In the genomic region with DNA sequence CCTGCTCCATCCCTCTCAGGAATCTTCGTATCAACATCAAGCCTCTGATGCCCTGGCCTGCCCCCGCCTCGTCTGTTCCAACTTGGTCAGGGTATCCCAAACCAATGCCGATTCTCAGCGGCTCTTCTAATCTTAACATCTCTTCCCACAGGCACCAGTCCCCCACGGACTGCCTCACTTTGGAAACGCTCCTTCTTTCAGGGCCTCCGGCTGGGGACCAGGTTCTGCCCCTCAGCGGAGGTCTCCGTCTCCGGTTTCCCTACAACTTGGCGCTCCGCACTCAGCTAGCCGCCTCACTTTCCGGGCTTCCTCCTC, we compare ENCODE assay signal across 8 cellular contexts. TPM values are rescaled to one million over a fixed set of nuclear protein-coding genes. Genes with fewer than 3 reads are reported as not detected.
DNase-seq lines count a peak whose midpoint lies in the region; ATAC-seq and TF ChIP-seq lines count a peak whose summit lies in the region.

No MANE protein-coding gene starts in this region.

- in situ Hi-C loops in G401 (cut with HindIII; ENCODE audit: low sequenced_read_pairs) = no loop called here

- TF ChIP-seq EP300 in sigmoid colon (IDR thresholded peaks at IDR 0.05) = no peak

- no peak for TF ChIP-seq CTCF in Peyer's patch (IDR thresholded peaks at IDR 0.05)
- no peak for TF ChIP-seq CTCF in fibroblast of mammary gland (conservative IDR thresholded peaks at IDR 0.05; ENCODE audit: control insufficient read depth, insufficient read depth, low read depth, low read length)
- TF ChIP-seq CTCF in sigmoid colon (IDR thresholded peaks at IDR 0.05) = no peak
- no peak for TF ChIP-seq CTCF in GM20000 (IDR thresholded peaks at IDR 0.05; ENCODE audit: extremely low read depth, missing control alignments)

- ATAC-seq in GM21717 (IDR thresholded peaks at IDR 0.05; ENCODE audit: unreplicated experiment) (peak; percentile 2), HG02571 (IDR thresholded peaks at IDR 0.05; ENCODE audit: unreplicated experiment) (no peak)

- DNase-seq in Peyer's patch = no peak
- no peak for DNase-seq in fibroblast of mammary gland (ENCODE audit: low read depth)
- no peak for DNase-seq in sigmoid colon
- no peak for DNase-seq in G401 (ENCODE audit: low spot score)
- no peak for DNase-seq in GM20000 (ENCODE audit: low spot score)
- DNase-seq in SW480 (ENCODE audit: low spot score) = no peak

- no peak for TF ChIP-seq POLR2A in Peyer's patch (IDR thresholded peaks at IDR 0.05)
- TF ChIP-seq POLR2A in sigmoid colon (IDR thresholded peaks at IDR 0.05) = no peak

- H3K27me3 ChIP-seq in Peyer's patch (no peaks in the 10 kb centered on the region), sigmoid colon (no peaks in the 10 kb centered on the region)

- intact Hi-C loops in sigmoid colon (cut with DNase I) = no loop called here

- 1% methylated on average over 15 of the region's 15 CpGs for WGBS in sigmoid colon, 2 donors

- no peaks in the 10 kb centered on the region for H3K9me3 ChIP-seq in Peyer's patch
- H3K9me3 ChIP-seq in sigmoid colon = no peaks in the 10 kb centered on the region

- H3K27ac ChIP-seq in Peyer's patch (peak overlapping the region; percentile 31 to 85 (median 74)), sigmoid colon (peak overlapping the region; percentile 84 to 87 (median 84))

- peak overlapping the region; percentile 55 to 87 (median 76) for H3K4me3 ChIP-seq in Peyer's patch
- H3K4me3 ChIP-seq in fibroblast of mammary gland (ENCODE audit: control insufficient read depth, low read depth, low read length) = peak overlapping the region; percentile 93
- H3K4me3 ChIP-seq in sigmoid colon = peak overlapping the region; percentile 74 to 91 (median 86)

- H3K4me1 ChIP-seq in Peyer's patch = peaks cover 0 to 18% (median 9%) of the 10 kb centered on the region in 4 donors
- peaks cover 0 to 29% (median 22%) of the 10 kb centered on the region in 4 donors for H3K4me1 ChIP-seq in sigmoid colon

- H3K36me3 ChIP-seq in Peyer's patch = peaks cover 0 to 33% (median 0%) of the 10 kb centered on the region in 3 donors
- peaks cover 14 to 40% (median 24%) of the 10 kb centered on the region in 4 donors for H3K36me3 ChIP-seq in sigmoid colon

RNA-seq across cellular contexts. Expression of a gene that starts 0.5 kb away (rescaled TPM):
- total RNA-seq in Peyer's patch (10 to 100 TPM; 20.7 to 29.7 (median 26.4) TPM), sigmoid colon (10 to 100 TPM; 25.8 to 34.6 (median 30.2) TPM)
- polyA plus RNA-seq in sigmoid colon = 10 to 100 TPM; 18.3 to 34.6 (median 19.8) TPM
- 63.0 and 99.0 TPM in 2 replicates for total RNA-seq in G401 (2014; rRNA removed; shearing (Covaris generic))

RNA-seq across cellular contexts. Expression of a gene that starts 5.8 kb away (rescaled TPM):
- total RNA-seq in Peyer's patch = 10 to 100 TPM; 31.4 to 50.2 (median 43.2) TPM
- total RNA-seq in sigmoid colon = 10 to 100 TPM; 14.3 to 36.3 (median 18.9) TPM
- polyA plus RNA-seq in sigmoid colon = 10 to 100 TPM in 1 of 3 donors, 1 to 10 TPM in 2; 5.4 to 27.9 (median 5.5) TPM
- total RNA-seq in G401 (2014; rRNA removed; shearing (Covaris generic)) = 22.3 and 31.1 TPM in 2 replicates

RNA-seq across cellular contexts. Expression of a gene that starts 16.2 kb away (rescaled TPM):
- total RNA-seq in Peyer's patch (not detected), sigmoid colon (not detected)
- polyA plus RNA-seq in sigmoid colon = not detected
- total RNA-seq in G401 (2014; rRNA removed; shearing (Covaris generic)) = not detected in 2 replicates

RNA-seq across cellular contexts. Expression of a gene that starts 22.0 kb away (rescaled TPM):
- 10 to 100 TPM in 3 of 4 donors, 1 to 10 TPM in 1; 1.2 to 61.1 (median 18.3) TPM for total RNA-seq in Peyer's patch
- 10 to 100 TPM; 38.8 to 63.1 (median 51.6) TPM for total RNA-seq in sigmoid colon
- 10 to 100 TPM in 1 of 3 donors, 1 to 10 TPM in 2; 4.2 to 15.6 (median 9.5) TPM for polyA plus RNA-seq in sigmoid colon
- 65.7 and 68.2 TPM in 2 replicates for total RNA-seq in G401 (2014; rRNA removed; shearing (Covaris generic))

RNA-seq across cellular contexts. Expression of a gene that starts 39.5 kb away (rescaled TPM):
- not detected for total RNA-seq in Peyer's patch
- total RNA-seq in sigmoid colon = not detected
- not detected for polyA plus RNA-seq in sigmoid colon
- total RNA-seq in G401 (2014; rRNA removed; shearing (Covaris generic)) = not detected in 2 replicates
